8 cellular contexts compared by ENCODE assay signal in the genomic region with DNA sequence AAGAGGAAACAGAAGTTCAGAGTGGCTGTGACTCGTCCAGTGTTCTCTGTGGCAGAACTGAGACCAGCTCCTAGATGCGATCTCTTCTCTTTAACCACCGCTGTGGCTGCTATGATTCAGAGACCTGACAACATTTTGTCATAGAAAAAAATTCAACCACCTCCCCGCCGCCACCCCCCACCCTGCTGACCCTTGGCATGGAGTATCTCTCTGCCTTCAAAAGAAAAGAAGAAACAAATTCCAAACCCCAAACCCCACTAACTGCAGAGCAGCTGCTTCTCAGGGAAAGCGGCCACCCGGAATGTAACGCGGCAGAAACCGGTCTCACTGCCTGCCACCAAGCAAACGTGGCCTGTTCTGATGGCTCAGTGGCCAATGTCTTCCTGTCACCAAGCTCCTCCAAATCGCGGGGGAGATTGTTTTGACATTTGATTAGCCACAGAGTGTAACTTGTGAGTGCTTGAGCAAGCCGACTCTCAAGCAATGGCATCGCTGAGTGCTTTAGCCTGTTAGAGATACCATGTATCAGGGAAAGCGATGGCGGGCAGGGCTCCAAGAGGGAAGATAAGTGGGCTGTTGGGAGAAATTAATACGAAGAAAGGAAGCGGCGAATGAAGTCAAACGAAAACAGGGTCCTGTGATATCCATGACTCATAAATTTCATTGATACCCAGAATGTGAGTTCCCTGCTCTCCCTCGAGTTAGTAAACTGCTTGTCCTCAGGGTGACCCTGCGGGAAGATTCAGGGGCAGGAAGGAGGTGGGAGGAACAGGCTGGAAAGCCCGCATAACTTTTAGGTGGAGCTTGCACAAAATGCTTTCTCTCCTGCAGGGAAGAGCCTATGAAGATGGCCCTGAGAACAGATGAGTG. TPM values are rescaled to one million over a fixed set of nuclear protein-coding genes. Genes with fewer than 3 reads are reported as not detected.
DNase-seq lines count a peak whose midpoint lies in the region; ATAC-seq, FAIRE-seq and TF ChIP-seq lines count a peak whose summit lies in the region.

No MANE protein-coding gene starts in this region.

- CTCF ChIA-PET in HEK293T (lab: Yijun Ruan, JAX) = interaction anchor here (0.9 to 1.3 kb wide), 2 partner anchors 11 to 45 kb away, joined by 3 to 4 read pairs; partner anchors contain the start of gene TLE3

- ATAC-seq in HG02610 (IDR thresholded peaks at IDR 0.05; ENCODE audit: unreplicated experiment) = peak; percentile 48
- no peak for ATAC-seq in HG02884 (IDR thresholded peaks at IDR 0.05; ENCODE audit: unreplicated experiment)

- H3K27me3 Mint-ChIP-seq in T-helper 2 cell treated with Interferon-gamma antibody and Interleukin-4, amounts not matched to agents 5 μg/mL and 100 μg/mL, for 36 hours (ENCODE audit: low read depth) = peaks cover 68% of the 10 kb centered on the region

- H3K4me3 Mint-ChIP-seq in T-helper 2 cell treated with Interferon-gamma antibody and Interleukin-4, amounts not matched to agents 5 μg/mL and 100 μg/mL, for 36 hours = no peak overlapping the region

- H3K4me1 Mint-ChIP-seq in T-helper 2 cell treated with Interferon-gamma antibody and Interleukin-4, amounts not matched to agents 5 μg/mL and 100 μg/mL, for 36 hours (ENCODE audit: low read depth) = peaks cover 30% of the 10 kb centered on the region

- H3K9me3 Mint-ChIP-seq in T-helper 2 cell treated with Interferon-gamma antibody and Interleukin-4, amounts not matched to agents 5 μg/mL and 100 μg/mL, for 36 hours = no peaks in the 10 kb centered on the region

- H3K36me3 Mint-ChIP-seq in T-helper 2 cell treated with Interferon-gamma antibody and Interleukin-4, amounts not matched to agents 5 μg/mL and 100 μg/mL, for 36 hours (ENCODE audit: low read depth) = no peaks in the 10 kb centered on the region

- H3K27ac Mint-ChIP-seq in T-helper 2 cell treated with Interferon-gamma antibody and Interleukin-4, amounts not matched to agents 5 μg/mL and 100 μg/mL, for 36 hours = no peak overlapping the region

- peak; percentile 67 for DNase-seq in T-helper 2 cell treated with Interferon-gamma antibody and Interleukin-4, amounts not matched to agents 5 μg/mL and 100 μg/mL, for 36 hours (ENCODE audit: low spot score)
- DNase-seq in glomerular visceral epithelial cell (ENCODE audit: extremely low spot score) = peak; percentile 49
- DNase-seq in stimulated activated CD4-positive, alpha-beta T cell treated with anti-CD3 and anti-CD28 coated beads, Interleukin-1b, Interleukin-23, amount 100 ng/mL, for 48 hours = peak; percentile 66
- no peak for DNase-seq in superior temporal gyrus (ENCODE audit: extremely low spot score)
- no peak for DNase-seq in HEK293T (ENCODE audit: extremely low spot score)
- DNase-seq in frontal cortex (ENCODE audit: low spot score in 2 of 2) = no peak

- FAIRE-seq in frontal cortex (lab: Jason Lieb, UNC) = no peak

- POLR2A ChIA-PET in HEK293T (lab: Yijun Ruan, JAX) = interaction anchor here (1.2 to 2.4 kb wide), 2 partner anchors 43 to 45 kb away, joined by 3 to 9 read pairs; partner anchors contain the start of gene TLE3

TF ChIP-seq in HEK293T, 16 proteins besides CTCF, POLR2A, EP300 and RAD21:
- TF ChIP-seq L3MBTL2 (conservative IDR thresholded peaks at IDR 0.05) (no peak), TARDBP (IDR thresholded peaks at IDR 0.05) (no peak), ARNT (IDR thresholded peaks at IDR 0.05) (no peak), ELF4 (IDR thresholded peaks at IDR 0.05) (no peak), FOXA1 (IDR thresholded peaks at IDR 0.05) (no peak), FOXM1 (IDR thresholded peaks at IDR 0.05; ENCODE audit: borderline replicate concordance) (no peak), ZNF384 (IDR thresholded peaks at IDR 0.05) (no peak), SUZ12 (IDR thresholded peaks at IDR 0.05) (no peak), LEF1 (IDR thresholded peaks at IDR 0.05; ENCODE audit: borderline replicate concordance) (no peak), BHLHE40 (IDR thresholded peaks at IDR 0.05; ENCODE audit: borderline replicate concordance) (no peak), FOXK2 (IDR thresholded peaks at IDR 0.05) (no peak), SP1 (IDR thresholded peaks at IDR 0.05) (no peak), CTBP1 (IDR thresholded peaks at IDR 0.05; ENCODE audit: borderline replicate concordance) (no peak), NFRKB (IDR thresholded peaks at IDR 0.05) (no peak), HDGF (IDR thresholded peaks at IDR 0.05; ENCODE audit: borderline replicate concordance) (no peak)
- TF ChIP-seq, protein P1, sequence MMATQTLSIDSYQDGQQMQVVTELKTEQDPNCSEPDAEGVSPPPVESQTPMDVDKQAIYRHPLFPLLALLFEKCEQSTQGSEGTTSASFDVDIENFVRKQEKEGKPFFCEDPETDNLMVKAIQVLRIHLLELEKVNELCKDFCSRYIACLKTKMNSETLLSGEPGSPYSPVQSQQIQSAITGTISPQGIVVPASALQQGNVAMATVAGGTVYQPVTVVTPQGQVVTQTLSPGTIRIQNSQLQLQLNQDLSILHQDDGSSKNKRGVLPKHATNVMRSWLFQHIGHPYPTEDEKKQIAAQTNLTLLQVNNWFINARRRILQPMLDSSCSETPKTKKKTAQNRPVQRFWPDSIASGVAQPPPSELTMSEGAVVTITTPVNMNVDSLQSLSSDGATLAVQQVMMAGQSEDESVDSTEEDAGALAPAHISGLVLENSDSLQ (IDR thresholded peaks at IDR 0.05) = no peak

RNA-seq across cellular contexts. Expression of gene TLE3, which starts 44.8 kb away (rescaled TPM):
- total RNA-seq in frontal cortex = 68.9 TPM

Comparison
In these comparisons a context has a peak if more than half of its experiments do, and no peak if none do; other contexts are left out.
1. DNase-seq: peak in T-helper 2 cell treated with Interferon-gamma antibody and Interleukin-4, amounts not matched to agents 5 μg/mL and 100 μg/mL, for 36 hours (single experiment), glomerular visceral epithelial cell (single experiment) and stimulated activated CD4-positive, alpha-beta T cell treated with anti-CD3 and anti-CD28 coated beads, Interleukin-1b, Interleukin-23, amount 100 ng/mL, for 48 hours (single experiment); none in superior temporal gyrus (single experiment), HEK293T (single experiment) and frontal cortex (0 of 2).